ENCODE assay signal across 7 cellular contexts in the genomic region with DNA sequence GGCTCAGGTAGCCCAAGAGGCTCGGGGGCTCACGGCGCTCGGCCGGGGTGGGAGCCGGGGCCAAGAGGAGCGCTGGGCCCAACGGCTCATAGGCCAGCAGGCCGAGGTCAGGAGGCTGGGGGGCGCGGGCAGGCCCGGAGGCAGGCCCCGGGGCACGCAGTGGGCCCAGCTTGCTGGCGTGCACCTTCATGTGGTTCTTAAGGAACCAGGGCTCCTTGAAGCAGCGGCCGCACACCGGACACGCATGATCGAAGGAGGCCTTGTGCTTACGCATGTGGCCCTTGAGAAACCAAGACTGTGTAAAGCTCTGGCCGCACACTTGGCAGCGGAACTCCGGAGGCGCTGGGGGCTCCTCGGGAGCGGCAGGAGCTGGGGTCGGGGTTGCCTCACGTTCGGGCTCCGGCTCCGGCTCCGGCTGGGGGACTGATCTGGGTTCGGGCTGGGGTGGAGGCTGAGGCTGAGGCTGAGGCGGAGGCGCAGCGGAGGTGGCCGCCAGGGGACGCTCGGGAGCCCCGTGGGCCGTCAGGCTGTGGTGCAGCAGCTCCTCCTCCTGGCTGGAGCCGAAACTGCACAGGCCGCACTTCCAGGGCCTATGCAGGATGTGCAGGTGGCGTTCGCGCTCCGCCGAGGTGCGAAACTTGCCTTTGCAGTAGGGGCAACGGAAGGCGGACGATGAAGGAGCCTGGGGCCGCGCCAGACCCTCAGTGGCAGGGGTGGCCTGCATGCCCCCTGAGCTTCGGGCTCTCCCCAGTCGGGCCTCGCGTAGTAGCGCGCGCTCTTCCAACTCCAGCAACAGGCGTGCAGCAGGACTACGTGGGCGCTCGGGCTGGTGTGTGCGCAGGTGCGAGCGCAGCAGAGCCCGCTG. TPM values are rescaled to one million over a fixed set of nuclear protein-coding genes. Genes with fewer than 3 reads are reported as not detected.
DNase-seq lines count a peak whose midpoint lies in the region; ATAC-seq and TF ChIP-seq lines count a peak whose summit lies in the region.

No MANE protein-coding gene starts in this region.

- peak; percentile 100 for TF ChIP-seq CTCF in GM12875 (IDR thresholded peaks at IDR 0.05; ENCODE audit: borderline replicate concordance, insufficient read depth, low read depth, low read length)

- intact Hi-C loops in left colon (cut with DNase I, micrococcal nuclease): loop anchor here in 1 of 2 donors (10.0 kb wide), 1 partner anchor 78 kb away; no protein-coding TSS in a partner anchor

- ATAC-seq in activated CD4-positive, CD25-positive, alpha-beta regulatory T cell treated with anti-CD3 and anti-CD28 coated beads, Interleukin-2, amount 50 U/mL, for 24 hours: peak; percentile 91 to 95
- ATAC-seq in left colon: peak; percentile 68

- H3K36me3 ChIP-seq in H7 (replicated peaks; ENCODE audit: control insufficient read depth, insufficient read depth, low read length) (peaks cover 16% of the 10 kb centered on the region), MG63 (no peaks in the 10 kb centered on the region)

- DNase-seq in H7: peak; percentile 96
- peak; percentile 49 for DNase-seq in MG63
- peak; percentile 86 for DNase-seq in central memory CD4-positive, alpha-beta T cell
- DNase-seq in left colon: peak; percentile 76 to 93
- peak; percentile 82 to 90 for DNase-seq in stimulated activated CD4-positive, alpha-beta T cell treated with anti-CD3 and anti-CD28 coated beads, Interleukin-4, amount 100 ng/mL, for 48 hours (ENCODE audit: low read depth in 2 of 2)

- no peaks in the 10 kb centered on the region for H3K27me3 ChIP-seq in H7 (ENCODE audit: control insufficient read depth, insufficient read depth, low read length)
- H3K27me3 ChIP-seq in MG63: no peaks in the 10 kb centered on the region

- H3K4me3 ChIP-seq in GM12875 (ENCODE audit: low read depth, low read length) (no peak overlapping the region), H7 (ENCODE audit: insufficient read depth, low read depth, low read length) (no peak overlapping the region), MG63 (no peak overlapping the region)

- H3K9me3 ChIP-seq in MG63: no peaks in the 10 kb centered on the region

RNA-seq across cellular contexts. Expression of gene ZNF219, which starts 6.1 kb away (rescaled TPM):
- total RNA-seq in H7 (2014; rRNA removed; shearing (Covaris generic)): 71.2 and 90.3 TPM in 2 replicates
- 14.4 and 33.3 TPM in 2 replicates for total RNA-seq in MG63 (2014; rRNA removed; shearing (Covaris generic); ENCODE audit: low replicate concordance)
- total RNA-seq in left colon: 10 to 100 TPM; 51.1 to 53.7 TPM

RNA-seq across cellular contexts. Expression of gene TMEM253, which starts 8.5 kb away (rescaled TPM):
- total RNA-seq in H7 (2014; rRNA removed; shearing (Covaris generic)): 0.31 and 0.78 TPM in 2 replicates
- total RNA-seq in MG63 (2014; rRNA removed; shearing (Covaris generic); ENCODE audit: low replicate concordance): not detected in 2 replicates
- 10 to 100 TPM; 37.5 to 46.8 TPM for total RNA-seq in left colon

RNA-seq across cellular contexts. Expression of gene ARHGEF40, which starts 22.3 kb away (rescaled TPM):
- total RNA-seq in H7 (2014; rRNA removed; shearing (Covaris generic)): 63.9 and 82.1 TPM in 2 replicates
- 9.1 and 10.0 TPM in 2 replicates for total RNA-seq in MG63 (2014; rRNA removed; shearing (Covaris generic); ENCODE audit: low replicate concordance)
- 10 to 100 TPM; 37.2 to 40.8 TPM for total RNA-seq in left colon

RNA-seq across cellular contexts. Expression of gene RNASE8, which starts 34.8 kb away (rescaled TPM):
- total RNA-seq in H7 (2014; rRNA removed; shearing (Covaris generic)): not detected in 2 replicates
- not detected in 2 replicates for total RNA-seq in MG63 (2014; rRNA removed; shearing (Covaris generic); ENCODE audit: low replicate concordance)
- total RNA-seq in left colon: not detected

RNA-seq across cellular contexts. Expression of gene RNASE7, which starts 50.2 kb away (rescaled TPM):
- total RNA-seq in H7 (2014; rRNA removed; shearing (Covaris generic)): not detected in 2 replicates
- not detected in 2 replicates for total RNA-seq in MG63 (2014; rRNA removed; shearing (Covaris generic); ENCODE audit: low replicate concordance)
- total RNA-seq in left colon: under 1 TPM in 1 of 2 donors, not detected in 1; 0.31 TPM

Comparison
In these comparisons a context has a peak if more than half of its experiments do, and no peak if none do; other contexts are left out.
1. RNA of gene TMEM253, which starts 8.5 kb away (total RNA-seq): 37.5 to 46.8 TPM in left colon; 0.31 to 0.78 TPM in H7 and not detected in MG63; every median in the first group is over 10 times any median in the second.
2. Peak in every context shown above with its lines, with median percentiles within 50 percentile points of each other: DNase-seq.